16 cellular contexts compared by ENCODE assay signal in the genomic region with DNA sequence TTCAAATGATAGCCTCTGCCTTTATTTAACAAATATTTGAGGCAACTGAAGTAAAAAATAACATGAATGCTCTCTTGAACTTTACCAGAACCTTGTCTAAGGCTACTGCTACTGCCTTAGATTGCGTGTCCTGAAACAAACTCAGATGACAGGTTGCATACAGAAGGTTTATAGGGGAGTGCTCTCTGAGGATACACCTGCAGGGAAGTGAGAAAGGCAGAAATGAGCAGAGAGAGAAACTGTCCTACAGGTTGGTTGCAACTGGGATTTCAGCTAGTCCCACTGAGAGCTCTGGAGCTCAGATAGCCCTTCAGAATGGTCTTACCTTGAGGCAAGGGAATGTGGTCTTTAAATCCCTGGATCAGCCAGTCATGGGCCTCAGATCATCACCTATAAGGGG.
DNase-seq lines count a peak whose midpoint lies in the region; ATAC-seq and TF ChIP-seq lines count a peak whose summit lies in the region.
"Had no signal": no experiment of that assay in that cellular context is flagged by ENCODE, and none has a peak within 500 bp of the region (broad histone marks: within the 10 kb centered on the region; RNA-seq: fewer than 3 reads in every experiment).

No MANE protein-coding gene starts in this region.

- H3K9me3 Mint-ChIP-seq in type B pancreatic cell, result no peaks in the 10 kb centered on the region
- H3K9me3 Mint-ChIP-seq: stimulated activated naive CD8-positive, alpha-beta T cell treated with anti-CD3 and anti-CD28 coated beads, Interleukin-15, Interleukin-2, amounts not matched to agents 100 ng/mL and 50 ng/mL, for 24 hours had no signal

- H3K4me3 Mint-ChIP-seq in type B pancreatic cell, result no peak overlapping the region
- H3K4me3 Mint-ChIP-seq: B cell; stimulated activated naive CD8-positive, alpha-beta T cell treated with anti-CD3 and anti-CD28 coated beads, Interleukin-15, Interleukin-2, amounts not matched to agents 100 ng/mL and 50 ng/mL, for 24 hours had no signal

- DNase-seq in GM20000 (ENCODE audit: low spot score) (peak; percentile 34), left lobe of liver (ENCODE audit: low spot score) (no peak), type B pancreatic cell (ENCODE audit: extremely low spot score, unreplicated experiment) (no peak)
- no peak for DNase-seq in stimulated activated CD4-positive, alpha-beta T cell treated with anti-CD3 and anti-CD28 coated beads, Interleukin-4, amount 100 ng/mL, for 24 hours
- no peak for DNase-seq in activated effector memory CD4-positive, alpha-beta T cell treated with anti-CD3 and anti-CD28 coated beads, Interleukin-2, amount 50 U/mL, for 16 hours
- DNase-seq: activated T-cell treated with anti-CD3 and anti-CD28 coated beads, Interleukin-2, amount 50 U/mL, for 1 hour; anterior cingulate cortex; effector memory CD4-positive, alpha-beta T cell; Kasumi-1; left lung had no signal

- peaks cover 3% of the 10 kb centered on the region for H3K4me1 Mint-ChIP-seq in type B pancreatic cell (ENCODE audit: unreplicated experiment)
- H3K4me1 Mint-ChIP-seq: B cell had no signal

- no peak overlapping the region for H3K27ac Mint-ChIP-seq in type B pancreatic cell
- H3K27ac Mint-ChIP-seq: B cell; stimulated activated naive CD8-positive, alpha-beta T cell treated with anti-CD3 and anti-CD28 coated beads, Interleukin-15, Interleukin-2, amounts not matched to agents 100 ng/mL and 50 ng/mL, for 24 hours had no signal

- ATAC-seq in GM18508 (IDR thresholded peaks at IDR 0.05; ENCODE audit: insufficient read depth, unreplicated experiment) (peak; percentile 75), HG02885 (IDR thresholded peaks at IDR 0.05; ENCODE audit: poor library complexity, unreplicated experiment) (peak; percentile 91), HG03558 (IDR thresholded peaks at IDR 0.05; ENCODE audit: extremely low read depth, unreplicated experiment) (peak; percentile 96), left lobe of liver (no peak)
- ATAC-seq: left lung, Panc1 had no signal

- H3K27me3 Mint-ChIP-seq in type B pancreatic cell, result no peaks in the 10 kb centered on the region

- H3K36me3 Mint-ChIP-seq in type B pancreatic cell, result no peaks in the 10 kb centered on the region

- TF ChIP-seq CTCF in GM20000 (IDR thresholded peaks at IDR 0.05; ENCODE audit: extremely low read depth, missing control alignments) (no peak), type B pancreatic cell (conservative IDR thresholded peaks at IDR 0.05) (no peak)
